1 cellular context compared by ENCODE assay signal in the genomic region with DNA sequence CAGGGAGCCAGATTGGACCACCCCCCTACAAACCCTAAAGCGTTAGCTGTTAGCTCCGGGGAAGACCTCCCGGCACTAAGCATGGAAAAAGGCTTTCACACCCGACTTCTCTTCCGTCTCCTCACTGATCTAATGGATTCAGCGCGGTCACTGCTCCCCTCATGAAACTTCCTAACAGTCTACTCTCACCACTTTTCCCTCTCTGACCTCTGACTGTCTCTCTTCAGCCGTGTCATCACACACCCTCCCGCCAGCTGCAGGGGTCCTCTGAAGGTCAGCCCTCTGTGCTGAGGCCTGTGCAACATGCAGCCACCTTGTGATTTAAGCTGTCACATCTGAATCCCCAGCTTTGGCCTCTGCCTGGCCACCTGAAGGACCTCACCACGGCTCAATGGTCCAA.
TF ChIP-seq lines count a peak whose summit lies in the region.

No MANE protein-coding gene starts in this region.

TF ChIP-seq in K562, 482 proteins besides CTCF, POLR2A, EP300 and RAD21 (continues in another document):
- peak; percentile 62; the same call in 1 of the 2 replicates for TF ChIP-seq NR2C2 (CRISPR knock-in tag; IDR thresholded peaks at IDR 0.05)
- 0 out of 2 replicates have a peak, but pooled peaks have one; percentile 18 for TF ChIP-seq NR2C2 (tag; IDR thresholded peaks at IDR 0.05)
- TF ChIP-seq THRAP3 (IDR thresholded peaks at IDR 0.05; ENCODE audit: borderline replicate concordance) = peak; percentile 76; the same call in 1 of the 2 replicates
- no peak for TF ChIP-seq NR4A1 (CRISPR knock-in tag; IDR thresholded peaks at IDR 0.05)
- TF ChIP-seq NR4A1 (tag; IDR thresholded peaks at IDR 0.05) = 0 out of 2 replicates have a peak, but pooled peaks have one; percentile 30
- peak; percentile 38; the same call in 1 of the 2 replicates for TF ChIP-seq CBFA2T3 (IDR thresholded peaks at IDR 0.05)
- TF ChIP-seq, protein P1, sequence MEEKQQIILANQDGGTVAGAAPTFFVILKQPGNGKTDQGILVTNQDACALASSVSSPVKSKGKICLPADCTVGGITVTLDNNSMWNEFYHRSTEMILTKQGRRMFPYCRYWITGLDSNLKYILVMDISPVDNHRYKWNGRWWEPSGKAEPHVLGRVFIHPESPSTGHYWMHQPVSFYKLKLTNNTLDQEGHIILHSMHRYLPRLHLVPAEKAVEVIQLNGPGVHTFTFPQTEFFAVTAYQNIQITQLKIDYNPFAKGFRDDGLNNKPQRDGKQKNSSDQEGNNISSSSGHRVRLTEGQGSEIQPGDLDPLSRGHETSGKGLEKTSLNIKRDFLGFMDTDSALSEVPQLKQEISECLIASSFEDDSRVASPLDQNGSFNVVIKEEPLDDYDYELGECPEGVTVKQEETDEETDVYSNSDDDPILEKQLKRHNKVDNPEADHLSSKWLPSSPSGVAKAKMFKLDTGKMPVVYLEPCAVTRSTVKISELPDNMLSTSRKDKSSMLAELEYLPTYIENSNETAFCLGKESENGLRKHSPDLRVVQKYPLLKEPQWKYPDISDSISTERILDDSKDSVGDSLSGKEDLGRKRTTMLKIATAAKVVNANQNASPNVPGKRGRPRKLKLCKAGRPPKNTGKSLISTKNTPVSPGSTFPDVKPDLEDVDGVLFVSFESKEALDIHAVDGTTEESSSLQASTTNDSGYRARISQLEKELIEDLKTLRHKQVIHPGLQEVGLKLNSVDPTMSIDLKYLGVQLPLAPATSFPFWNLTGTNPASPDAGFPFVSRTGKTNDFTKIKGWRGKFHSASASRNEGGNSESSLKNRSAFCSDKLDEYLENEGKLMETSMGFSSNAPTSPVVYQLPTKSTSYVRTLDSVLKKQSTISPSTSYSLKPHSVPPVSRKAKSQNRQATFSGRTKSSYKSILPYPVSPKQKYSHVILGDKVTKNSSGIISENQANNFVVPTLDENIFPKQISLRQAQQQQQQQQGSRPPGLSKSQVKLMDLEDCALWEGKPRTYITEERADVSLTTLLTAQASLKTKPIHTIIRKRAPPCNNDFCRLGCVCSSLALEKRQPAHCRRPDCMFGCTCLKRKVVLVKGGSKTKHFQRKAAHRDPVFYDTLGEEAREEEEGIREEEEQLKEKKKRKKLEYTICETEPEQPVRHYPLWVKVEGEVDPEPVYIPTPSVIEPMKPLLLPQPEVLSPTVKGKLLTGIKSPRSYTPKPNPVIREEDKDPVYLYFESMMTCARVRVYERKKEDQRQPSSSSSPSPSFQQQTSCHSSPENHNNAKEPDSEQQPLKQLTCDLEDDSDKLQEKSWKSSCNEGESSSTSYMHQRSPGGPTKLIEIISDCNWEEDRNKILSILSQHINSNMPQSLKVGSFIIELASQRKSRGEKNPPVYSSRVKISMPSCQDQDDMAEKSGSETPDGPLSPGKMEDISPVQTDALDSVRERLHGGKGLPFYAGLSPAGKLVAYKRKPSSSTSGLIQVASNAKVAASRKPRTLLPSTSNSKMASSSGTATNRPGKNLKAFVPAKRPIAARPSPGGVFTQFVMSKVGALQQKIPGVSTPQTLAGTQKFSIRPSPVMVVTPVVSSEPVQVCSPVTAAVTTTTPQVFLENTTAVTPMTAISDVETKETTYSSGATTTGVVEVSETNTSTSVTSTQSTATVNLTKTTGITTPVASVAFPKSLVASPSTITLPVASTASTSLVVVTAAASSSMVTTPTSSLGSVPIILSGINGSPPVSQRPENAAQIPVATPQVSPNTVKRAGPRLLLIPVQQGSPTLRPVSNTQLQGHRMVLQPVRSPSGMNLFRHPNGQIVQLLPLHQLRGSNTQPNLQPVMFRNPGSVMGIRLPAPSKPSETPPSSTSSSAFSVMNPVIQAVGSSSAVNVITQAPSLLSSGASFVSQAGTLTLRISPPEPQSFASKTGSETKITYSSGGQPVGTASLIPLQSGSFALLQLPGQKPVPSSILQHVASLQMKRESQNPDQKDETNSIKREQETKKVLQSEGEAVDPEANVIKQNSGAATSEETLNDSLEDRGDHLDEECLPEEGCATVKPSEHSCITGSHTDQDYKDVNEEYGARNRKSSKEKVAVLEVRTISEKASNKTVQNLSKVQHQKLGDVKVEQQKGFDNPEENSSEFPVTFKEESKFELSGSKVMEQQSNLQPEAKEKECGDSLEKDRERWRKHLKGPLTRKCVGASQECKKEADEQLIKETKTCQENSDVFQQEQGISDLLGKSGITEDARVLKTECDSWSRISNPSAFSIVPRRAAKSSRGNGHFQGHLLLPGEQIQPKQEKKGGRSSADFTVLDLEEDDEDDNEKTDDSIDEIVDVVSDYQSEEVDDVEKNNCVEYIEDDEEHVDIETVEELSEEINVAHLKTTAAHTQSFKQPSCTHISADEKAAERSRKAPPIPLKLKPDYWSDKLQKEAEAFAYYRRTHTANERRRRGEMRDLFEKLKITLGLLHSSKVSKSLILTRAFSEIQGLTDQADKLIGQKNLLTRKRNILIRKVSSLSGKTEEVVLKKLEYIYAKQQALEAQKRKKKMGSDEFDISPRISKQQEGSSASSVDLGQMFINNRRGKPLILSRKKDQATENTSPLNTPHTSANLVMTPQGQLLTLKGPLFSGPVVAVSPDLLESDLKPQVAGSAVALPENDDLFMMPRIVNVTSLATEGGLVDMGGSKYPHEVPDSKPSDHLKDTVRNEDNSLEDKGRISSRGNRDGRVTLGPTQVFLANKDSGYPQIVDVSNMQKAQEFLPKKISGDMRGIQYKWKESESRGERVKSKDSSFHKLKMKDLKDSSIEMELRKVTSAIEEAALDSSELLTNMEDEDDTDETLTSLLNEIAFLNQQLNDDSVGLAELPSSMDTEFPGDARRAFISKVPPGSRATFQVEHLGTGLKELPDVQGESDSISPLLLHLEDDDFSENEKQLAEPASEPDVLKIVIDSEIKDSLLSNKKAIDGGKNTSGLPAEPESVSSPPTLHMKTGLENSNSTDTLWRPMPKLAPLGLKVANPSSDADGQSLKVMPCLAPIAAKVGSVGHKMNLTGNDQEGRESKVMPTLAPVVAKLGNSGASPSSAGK (IDR thresholded peaks at IDR 0.05) = peak; percentile 9; the same call in 1 of the 2 replicates
- TF ChIP-seq, protein P2, sequence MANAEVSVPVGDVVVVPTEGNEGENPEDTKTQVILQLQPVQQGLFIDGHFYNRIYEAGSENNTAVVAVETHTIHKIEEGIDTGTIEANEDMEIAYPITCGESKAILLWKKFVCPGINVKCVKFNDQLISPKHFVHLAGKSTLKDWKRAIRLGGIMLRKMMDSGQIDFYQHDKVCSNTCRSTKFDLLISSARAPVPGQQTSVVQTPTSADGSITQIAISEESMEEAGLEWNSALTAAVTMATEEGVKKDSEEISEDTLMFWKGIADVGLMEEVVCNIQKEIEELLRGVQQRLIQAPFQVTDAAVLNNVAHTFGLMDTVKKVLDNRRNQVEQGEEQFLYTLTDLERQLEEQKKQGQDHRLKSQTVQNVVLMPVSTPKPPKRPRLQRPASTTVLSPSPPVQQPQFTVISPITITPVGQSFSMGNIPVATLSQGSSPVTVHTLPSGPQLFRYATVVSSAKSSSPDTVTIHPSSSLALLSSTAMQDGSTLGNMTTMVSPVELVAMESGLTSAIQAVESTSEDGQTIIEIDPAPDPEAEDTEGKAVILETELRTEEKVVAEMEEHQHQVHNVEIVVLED (CRISPR knock-in tag; IDR thresholded peaks at IDR 0.05) = no peak
- TF ChIP-seq, protein P3, sequence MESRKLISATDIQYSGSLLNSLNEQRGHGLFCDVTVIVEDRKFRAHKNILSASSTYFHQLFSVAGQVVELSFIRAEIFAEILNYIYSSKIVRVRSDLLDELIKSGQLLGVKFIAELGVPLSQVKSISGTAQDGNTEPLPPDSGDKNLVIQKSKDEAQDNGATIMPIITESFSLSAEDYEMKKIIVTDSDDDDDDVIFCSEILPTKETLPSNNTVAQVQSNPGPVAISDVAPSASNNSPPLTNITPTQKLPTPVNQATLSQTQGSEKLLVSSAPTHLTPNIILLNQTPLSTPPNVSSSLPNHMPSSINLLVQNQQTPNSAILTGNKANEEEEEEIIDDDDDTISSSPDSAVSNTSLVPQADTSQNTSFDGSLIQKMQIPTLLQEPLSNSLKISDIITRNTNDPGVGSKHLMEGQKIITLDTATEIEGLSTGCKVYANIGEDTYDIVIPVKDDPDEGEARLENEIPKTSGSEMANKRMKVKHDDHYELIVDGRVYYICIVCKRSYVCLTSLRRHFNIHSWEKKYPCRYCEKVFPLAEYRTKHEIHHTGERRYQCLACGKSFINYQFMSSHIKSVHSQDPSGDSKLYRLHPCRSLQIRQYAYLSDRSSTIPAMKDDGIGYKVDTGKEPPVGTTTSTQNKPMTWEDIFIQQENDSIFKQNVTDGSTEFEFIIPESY (CRISPR knock-in tag; IDR thresholded peaks at IDR 0.05) = peak; percentile 40; the same call in 1 of the 2 replicates
- TF ChIP-seq TOE1 (IDR thresholded peaks at IDR 0.05; ENCODE audit: borderline replicate concordance) = no peak
- TF ChIP-seq TOE1 (CRISPR knock-in tag; IDR thresholded peaks at IDR 0.05; ENCODE audit: borderline replicate concordance, low read depth) = 0 out of 2 replicates have a peak, but pooled peaks have one; percentile 41
- 0 out of 2 replicates have a peak, but pooled peaks have one; percentile 27 for TF ChIP-seq MEF2D (tag; conservative IDR thresholded peaks at IDR 0.05; ENCODE audit: low read depth)
- no peak for TF ChIP-seq KDM5B (IDR thresholded peaks at IDR 0.05; ENCODE audit: insufficient replicate concordance, low read depth, low read length)
- peak; percentile 65; the same call in 1 of the 2 replicates for TF ChIP-seq ESRRA (IDR thresholded peaks at IDR 0.05; ENCODE audit: borderline replicate concordance, low read depth)
- TF ChIP-seq, protein P4, sequence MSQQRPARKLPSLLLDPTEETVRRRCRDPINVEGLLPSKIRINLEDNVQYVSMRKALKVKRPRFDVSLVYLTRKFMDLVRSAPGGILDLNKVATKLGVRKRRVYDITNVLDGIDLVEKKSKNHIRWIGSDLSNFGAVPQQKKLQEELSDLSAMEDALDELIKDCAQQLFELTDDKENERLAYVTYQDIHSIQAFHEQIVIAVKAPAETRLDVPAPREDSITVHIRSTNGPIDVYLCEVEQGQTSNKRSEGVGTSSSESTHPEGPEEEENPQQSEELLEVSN (IDR thresholded peaks at IDR 0.05; ENCODE audit: borderline replicate concordance in 1 of 2, extremely low read depth in 1 of 2, insufficient read depth in 1 of 2, insufficient read length in 1 of 2, low read depth in 1 of 2, low read length in 1 of 2, poor library complexity in 1 of 2, severe bottlenecking in 1 of 2) = peak in 1 of 2 experiments; percentile 13
- TF ChIP-seq, protein P5, sequence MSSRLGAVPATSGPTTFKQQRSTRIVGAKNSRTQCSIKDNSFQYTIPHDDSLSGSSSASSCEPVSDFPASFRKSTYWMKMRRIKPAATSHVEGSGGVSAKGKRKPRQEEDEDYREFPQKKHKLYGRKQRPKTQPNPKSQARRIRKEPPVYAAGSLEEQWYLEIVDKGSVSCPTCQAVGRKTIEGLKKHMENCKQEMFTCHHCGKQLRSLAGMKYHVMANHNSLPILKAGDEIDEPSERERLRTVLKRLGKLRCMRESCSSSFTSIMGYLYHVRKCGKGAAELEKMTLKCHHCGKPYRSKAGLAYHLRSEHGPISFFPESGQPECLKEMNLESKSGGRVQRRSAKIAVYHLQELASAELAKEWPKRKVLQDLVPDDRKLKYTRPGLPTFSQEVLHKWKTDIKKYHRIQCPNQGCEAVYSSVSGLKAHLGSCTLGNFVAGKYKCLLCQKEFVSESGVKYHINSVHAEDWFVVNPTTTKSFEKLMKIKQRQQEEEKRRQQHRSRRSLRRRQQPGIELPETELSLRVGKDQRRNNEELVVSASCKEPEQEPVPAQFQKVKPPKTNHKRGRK (tag; IDR thresholded peaks at IDR 0.05) = no peak
- TF ChIP-seq DMBX1 (CRISPR knock-in tag; IDR thresholded peaks at IDR 0.05; ENCODE audit: borderline replicate concordance) = peak; percentile 41; the same call in 1 of the 2 replicates
- no peak for TF ChIP-seq FOXA1 (IDR thresholded peaks at IDR 0.05; ENCODE audit: borderline replicate concordance)
- TF ChIP-seq RFX1 (IDR thresholded peaks at IDR 0.05) = no peak
- TF ChIP-seq HDGF (IDR thresholded peaks at IDR 0.05) = 0 out of 2 replicates have a peak, but pooled peaks have one; percentile 49
- TF ChIP-seq NFE2L1 (tag; IDR thresholded peaks at IDR 0.05; ENCODE audit: borderline replicate concordance, low read depth) = peak; percentile 8; the same call in 1 of the 2 replicates
- TF ChIP-seq, protein P6, sequence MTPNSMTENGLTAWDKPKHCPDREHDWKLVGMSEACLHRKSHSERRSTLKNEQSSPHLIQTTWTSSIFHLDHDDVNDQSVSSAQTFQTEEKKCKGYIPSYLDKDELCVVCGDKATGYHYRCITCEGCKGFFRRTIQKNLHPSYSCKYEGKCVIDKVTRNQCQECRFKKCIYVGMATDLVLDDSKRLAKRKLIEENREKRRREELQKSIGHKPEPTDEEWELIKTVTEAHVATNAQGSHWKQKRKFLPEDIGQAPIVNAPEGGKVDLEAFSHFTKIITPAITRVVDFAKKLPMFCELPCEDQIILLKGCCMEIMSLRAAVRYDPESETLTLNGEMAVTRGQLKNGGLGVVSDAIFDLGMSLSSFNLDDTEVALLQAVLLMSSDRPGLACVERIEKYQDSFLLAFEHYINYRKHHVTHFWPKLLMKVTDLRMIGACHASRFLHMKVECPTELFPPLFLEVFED (CRISPR knock-in tag; conservative IDR thresholded peaks at IDR 0.05) = no peak
- TF ChIP-seq, protein P7, sequence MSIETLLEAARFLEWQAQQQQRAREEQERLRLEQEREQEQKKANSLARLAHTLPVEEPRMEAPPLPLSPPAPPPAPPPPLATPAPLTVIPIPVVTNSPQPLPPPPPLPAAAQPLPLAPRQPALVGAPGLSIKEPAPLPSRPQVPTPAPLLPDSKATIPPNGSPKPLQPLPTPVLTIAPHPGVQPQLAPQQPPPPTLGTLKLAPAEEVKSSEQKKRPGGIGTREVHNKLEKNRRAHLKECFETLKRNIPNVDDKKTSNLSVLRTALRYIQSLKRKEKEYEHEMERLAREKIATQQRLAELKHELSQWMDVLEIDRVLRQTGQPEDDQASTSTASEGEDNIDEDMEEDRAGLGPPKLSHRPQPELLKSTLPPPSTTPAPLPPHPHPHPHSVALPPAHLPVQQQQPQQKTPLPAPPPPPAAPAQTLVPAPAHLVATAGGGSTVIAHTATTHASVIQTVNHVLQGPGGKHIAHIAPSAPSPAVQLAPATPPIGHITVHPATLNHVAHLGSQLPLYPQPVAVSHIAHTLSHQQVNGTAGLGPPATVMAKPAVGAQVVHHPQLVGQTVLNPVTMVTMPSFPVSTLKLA (conservative IDR thresholded peaks at IDR 0.05) = 0 out of 4 replicates have a peak, but pooled peaks of 1 of the 2 experiments have one; percentile 24
- TF ChIP-seq ZNF133 (CRISPR knock-in tag; IDR thresholded peaks at IDR 0.05) = no peak
